ENCODE assay signal across 16 cellular contexts in genomic region chr1:233730380-233730779, GRCh38.
A peak's percentile ranks its signal among the peaks of the same experiment; 100 is the strongest.
DNase-seq lines count a peak whose midpoint lies in the region; ATAC-seq, FAIRE-seq and TF ChIP-seq lines count a peak whose summit lies in the region.
"Had no signal": no experiment of that assay in that cellular context is flagged by ENCODE, and none has a peak within 500 bp of the region (broad histone marks: within the 10 kb centered on the region; RNA-seq: fewer than 3 reads in every experiment).

No MANE protein-coding gene starts in this region.

- no TSS peak for BruUV-seq in K562 (replicated peaks; lab: Mats Ljungman, UMichigan)

- H3K4ac ChIP-seq in H9 (ENCODE audit: low read depth, low read length) (no peak overlapping the region), neuronal stem cell (ENCODE audit: low read length) (no peak overlapping the region)

- H4K5ac ChIP-seq in H9 (ENCODE audit: insufficient read length, low read depth, low read length), result no peak overlapping the region

- DNase-seq in H9, result no peak
- DNase-seq in K562 (ENCODE audit: extremely low read depth in 1 of 4, low spot score in 3 of 4), result no peak
- DNase-seq in neuronal stem cell (ENCODE audit: low spot score), result no peak
- no peak for DNase-seq in NCI-H1048 (lab: John Stamatoyannopoulos, UW)
- DNase-seq in HK-2 (ENCODE audit: unreplicated experiment), result no peak
- no peak for DNase-seq in NCI-H1436 (lab: John Stamatoyannopoulos, UW)
- DNase-seq: CD4-positive, alpha-beta memory T cell; DMS153; DND-41; GDM1 had no signal

- no peaks in the 10 kb centered on the region for H3K9me3 ChIP-seq in H9 (ENCODE audit: control insufficient read depth, low read depth, low read length)
- H3K9me3 ChIP-seq in K562 (replicated peaks; ENCODE audit: control insufficient read depth, insufficient read depth, low read depth, low read length), result no peaks in the 10 kb centered on the region
- no peaks in the 10 kb centered on the region for H3K9me3 ChIP-seq in iPS-20b (ENCODE audit: insufficient read depth, low read depth, low read length)
- H3K9me3 ChIP-seq in neuronal stem cell (replicated peaks in 1 of 2; ENCODE audit: control insufficient read depth in 2 of 2, insufficient read depth in 1 of 2, low read depth in 1 of 2, low read length in 2 of 2), result no peaks in the 10 kb centered on the region
- H3K9me3 ChIP-seq: BE2C had no signal

- POLR2A ChIA-PET in K562 (lab: Yijun Ruan, JAX), result interaction anchor here (0.7 kb wide), 1 partner anchor 20 kb away, joined by 3 read pairs; no protein-coding TSS in a partner anchor

- in situ Hi-C loops in K562 (cut with MboI), result no loop called here

- no peaks in the 10 kb centered on the region for H3K9me3 Mint-ChIP-seq in H9
- H3K9me3 Mint-ChIP-seq: CD4-positive, alpha-beta memory T cell had no signal

- intact Hi-C loops in K562 (cut with micrococcal nuclease), result no loop called here

- no peaks in the 10 kb centered on the region for H3K79me2 ChIP-seq in H9 (ENCODE audit: insufficient read depth, low read length)
- no peaks in the 10 kb centered on the region for H3K79me2 ChIP-seq in K562 (ENCODE audit: control insufficient read depth, insufficient read depth, low read length)

- H3K23ac ChIP-seq in H9 (ENCODE audit: insufficient read length, low read depth, low read length) (no peak overlapping the region), neuronal stem cell (ENCODE audit: low read depth, low read length, poor library complexity) (no peak overlapping the region)

- no peaks in the 10 kb centered on the region for H3K79me1 ChIP-seq in H9 (ENCODE audit: insufficient read depth, low read depth, low read length, poor library complexity, severe bottlenecking)
- H3K79me1 ChIP-seq in neuronal stem cell (ENCODE audit: low read depth, low read length), result no peaks in the 10 kb centered on the region

- H3K9me1 ChIP-seq in K562 (ENCODE audit: control insufficient read depth, insufficient read depth, low read length), result no peaks in the 10 kb centered on the region

- H3K27ac Mint-ChIP-seq in H9, result no peak overlapping the region; a peak in 1 of 7 replicates
- H3K27ac Mint-ChIP-seq: CD4-positive, alpha-beta memory T cell had no signal

- no peak overlapping the region for H3K56ac ChIP-seq in H9 (ENCODE audit: insufficient read length, low read depth, low read length)

- H2BK15ac ChIP-seq in H9 (ENCODE audit: low read depth, low read length) (no peak overlapping the region), neuronal stem cell (ENCODE audit: low read length) (no peak overlapping the region)

- no peaks in the 10 kb centered on the region for H3K23me2 ChIP-seq in H9 (ENCODE audit: insufficient read length, low read depth, low read length, poor library complexity, severe bottlenecking)

- H2AFZ ChIP-seq in H9 (ENCODE audit: low read length) (peak overlapping the region; percentile 49), K562 (ENCODE audit: low read depth, low read length) (peak overlapping the region; percentile 75), neuronal stem cell (ENCODE audit: low read length) (peak overlapping the region; percentile 63)

- no peak overlapping the region for H3K9ac ChIP-seq in H9 (ENCODE audit: extremely low read depth, insufficient read length, low read length)
- no peak overlapping the region for H3K9ac ChIP-seq in K562 (ENCODE audit: insufficient read depth in 1 of 2, low read depth in 2 of 2, low read length in 2 of 2)
- H3K9ac ChIP-seq in iPS-20b (ENCODE audit: low read depth, low read length), result peak overlapping the region; percentile 33; the same call in 1 of the 2 replicates
- no peak overlapping the region for H3K9ac ChIP-seq in neuronal stem cell (ENCODE audit: low read depth, low read length, poor library complexity)

- H3K36me3 ChIP-seq in K562 (ENCODE audit: control insufficient read depth, insufficient read depth, low read length), result no peaks in the 10 kb centered on the region
- no peaks in the 10 kb centered on the region for H3K36me3 ChIP-seq in iPS-20b (ENCODE audit: insufficient read depth, low read depth, low read length)
- H3K36me3 ChIP-seq in neuronal stem cell (replicated peaks in 1 of 2; ENCODE audit: control insufficient read depth in 2 of 2, insufficient read depth in 2 of 2, low read length in 2 of 2), result no peaks in the 10 kb centered on the region
- H3K36me3 ChIP-seq: BE2C had no signal

- H3K27ac ChIP-seq in H9 (ENCODE audit: insufficient read length, low read depth, low read length), result no peak overlapping the region
- H3K27ac ChIP-seq in K562 (ENCODE audit: extremely low read depth, low read depth, low read length), result no peak overlapping the region
- H3K27ac ChIP-seq in iPS-20b (ENCODE audit: low read length), result peak overlapping the region; percentile 2
- no peak overlapping the region for H3K27ac ChIP-seq in neuronal stem cell (replicated peaks; ENCODE audit: low read length)
- H3K27ac ChIP-seq: C4-2B had no signal

- ATAC-seq in K562 (peak; percentile 10; the same call in 1 of the 3 replicates), HG03571 (IDR thresholded peaks at IDR 0.05; ENCODE audit: unreplicated experiment) (no peak)

- TF ChIP-seq CTCF in H9 (conservative IDR thresholded peaks at IDR 0.05) (no peak), K562 (IDR thresholded peaks at IDR 0.05 in 2 of 3, conservative IDR thresholded peaks at IDR 0.05 in 1 of 3; ENCODE audit: insufficient read depth in 2 of 3, low read depth in 1 of 3, low read length in 3 of 3) (no peak)

- no peak for TF ChIP-seq POLR2A in K562 (conservative IDR thresholded peaks at IDR 0.05)

- H2BK12ac ChIP-seq in H9 (ENCODE audit: insufficient read length, low read depth, low read length) (no peak overlapping the region), neuronal stem cell (ENCODE audit: low read length) (no peak overlapping the region)

- WGBS in H9 (ENCODE audit: extremely low coverage, insufficient read length, low lambda C conversion rate), result no CpG with 5 or more reads among the region's 5 CpGs
- WGBS in K562 (ENCODE audit: insufficient coverage, low coverage, missing lambda C conversion rate), result 60% methylated on average over 5 of the region's 5 CpGs
- WGBS in neuronal stem cell (ENCODE audit: extremely low coverage in 2 of 2, insufficient read length in 2 of 2, insufficient replicate concordance in 1 of 2), 2 donors, result no CpG with 5 or more reads among the region's 5 CpGs

- H3K4me2 ChIP-seq in H9 (ENCODE audit: insufficient read depth, insufficient read length, low read length) (no peak overlapping the region), K562 (ENCODE audit: insufficient read depth, low read length) (no peak overlapping the region), neuronal stem cell (ENCODE audit: insufficient read depth, low read length, poor library complexity, severe bottlenecking) (no peak overlapping the region)

- H3K4me3 ChIP-seq in K562 (no peak overlapping the region), iPS-20b (ENCODE audit: low read length) (no peak overlapping the region), neuronal stem cell (ENCODE audit: low read length in 2 of 2) (no peak overlapping the region)

- CTCF ChIA-PET in K562 (lab: Yijun Ruan, JAX; ENCODE audit: low intra/inter-chr PET ratio), result no interaction called here

- H3K4me1 ChIP-seq in H9 (ENCODE audit: insufficient read depth, low read length) (peaks cover 3% of the 10 kb centered on the region; the same call in 1 of the 2 replicates), K562 (replicated peaks in 1 of 2; ENCODE audit: control insufficient read depth in 2 of 2, insufficient read depth in 2 of 2, low read length in 2 of 2) (peaks cover 3 to 10% of the 10 kb centered on the region in 2 experiments; a peak in 4 of 5 replicates), iPS-20b (ENCODE audit: insufficient read depth, low read length) (peaks cover 7% of the 10 kb centered on the region; the same call in 1 of the 2 replicates), neuronal stem cell (ENCODE audit: control insufficient read depth in 2 of 2, insufficient read depth in 1 of 2, low read depth in 1 of 2, low read length in 2 of 2) (no peaks in the 10 kb centered on the region)
- H3K4me1 ChIP-seq: BE2C had no signal

- H3K14ac ChIP-seq in H9 (ENCODE audit: insufficient read depth, low read length) (no peak overlapping the region), neuronal stem cell (ENCODE audit: low read length) (no peak overlapping the region)

- no peaks in the 10 kb centered on the region; a peak in 1 of 7 replicates for H3K36me3 Mint-ChIP-seq in H9 (ENCODE audit: insufficient read depth in 1 of 3, low read depth in 3 of 3)
- H3K36me3 Mint-ChIP-seq: CD4-positive, alpha-beta memory T cell had no signal

- H3T11ph ChIP-seq in H9 (ENCODE audit: low read length), result no peak overlapping the region

- H4K91ac ChIP-seq in H9 (ENCODE audit: insufficient read length, low read depth, low read length) (no peak overlapping the region), neuronal stem cell (ENCODE audit: low read depth, low read length, poor library complexity) (no peak overlapping the region)

- H3K4me1 Mint-ChIP-seq in H9, result peaks cover 39 to 41% of the 10 kb centered on the region in 2 experiments
- H3K4me1 Mint-ChIP-seq: CD4-positive, alpha-beta memory T cell had no signal

- H2BK5ac ChIP-seq in H9 (ENCODE audit: insufficient read length, low read length), result no peak overlapping the region
- H2BK5ac ChIP-seq in neuronal stem cell (ENCODE audit: low read length), result no peak overlapping the region

- FAIRE-seq in K562 (lab: Jason Lieb, UNC), result no peak
- FAIRE-seq: H54, HepG2 had no signal

- H3K27me3 Mint-ChIP-seq in H9 (ENCODE audit: low read depth), result no peaks in the 10 kb centered on the region; the same call in 1 of the 2 replicates

- no peak for TF ChIP-seq EP300 in K562 (IDR thresholded peaks at IDR 0.05; ENCODE audit: low read length)

- no peaks in the 10 kb centered on the region for H4K20me1 ChIP-seq in H9 (ENCODE audit: control insufficient read depth, insufficient read depth, insufficient read length)
- H4K20me1 ChIP-seq in K562 (replicated peaks; ENCODE audit: control insufficient read depth, insufficient read depth, low read length), result no peaks in the 10 kb centered on the region

- H4K8ac ChIP-seq in H9 (replicated peaks; ENCODE audit: insufficient read length, low read depth, low read length), result no peak overlapping the region
- H4K8ac ChIP-seq in neuronal stem cell (ENCODE audit: low read depth, low read length), result no peak overlapping the region

- H3K18ac ChIP-seq in H9 (ENCODE audit: insufficient read length, low read depth, low read length) (no peak overlapping the region), neuronal stem cell (ENCODE audit: low read length) (no peak overlapping the region)

- H3K27me3 ChIP-seq in H9 (ENCODE audit: insufficient read depth, low read length), result no peaks in the 10 kb centered on the region
- no peaks in the 10 kb centered on the region for H3K27me3 ChIP-seq in K562 (ENCODE audit: control insufficient read depth in 2 of 2, insufficient read depth in 2 of 2, low read length in 2 of 2)
- H3K27me3 ChIP-seq in iPS-20b (ENCODE audit: insufficient read depth, low read length), result no peaks in the 10 kb centered on the region
- no peaks in the 10 kb centered on the region for H3K27me3 ChIP-seq in neuronal stem cell (ENCODE audit: control insufficient read depth in 3 of 3, insufficient read depth in 3 of 3, low read depth in 1 of 3, low read length in 3 of 3)
- H3K27me3 ChIP-seq: BE2C had no signal

- H2BK120ac ChIP-seq in H9 (ENCODE audit: low read depth, low read length, poor library complexity, severe bottlenecking), result peak overlapping the region; percentile 49
- no peak overlapping the region for H2BK120ac ChIP-seq in neuronal stem cell (ENCODE audit: low read depth, low read length)

- no peak overlapping the region for H3K4me3 Mint-ChIP-seq in H9
- H3K4me3 Mint-ChIP-seq: CD4-positive, alpha-beta memory T cell had no signal

- H2BK20ac ChIP-seq in H9 (ENCODE audit: low read depth, low read length, poor library complexity, severe bottlenecking), result no peak overlapping the region

- no peak for TF ChIP-seq RAD21 in K562 (CRISPR knock-in tag; conservative IDR thresholded peaks at IDR 0.05 in 1 of 2, IDR thresholded peaks at IDR 0.05 in 1 of 2)

- H2AK5ac ChIP-seq in H9 (ENCODE audit: insufficient read length, low read length) (no peak overlapping the region), neuronal stem cell (ENCODE audit: low read depth, low read length) (no peak overlapping the region)
